8 cellular contexts compared by ENCODE assay signal in the genomic region with DNA sequence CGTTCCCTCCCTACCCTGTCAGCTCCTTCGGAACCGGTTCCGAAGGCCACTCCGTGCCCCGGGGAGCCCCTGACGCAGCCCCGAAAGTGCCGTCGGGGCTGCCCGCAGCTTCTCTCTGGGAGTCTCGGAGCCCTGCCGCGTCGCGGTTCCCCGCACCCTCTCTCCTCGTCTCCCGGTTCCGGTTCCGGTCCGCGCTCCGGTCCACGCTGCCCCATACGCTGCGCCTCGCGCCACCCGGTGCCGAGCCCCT. TPM values are rescaled to one million over a fixed set of nuclear protein-coding genes. Genes with fewer than 3 reads are reported as not detected.
DNase-seq lines count a peak whose midpoint lies in the region; ATAC-seq and TF ChIP-seq lines count a peak whose summit lies in the region.

No MANE protein-coding gene starts in this region.

- H3K36me3 Mint-ChIP-seq in T-cell (peaks cover 51% of the 10 kb centered on the region), type B pancreatic cell (peaks cover 31% of the 10 kb centered on the region)

- H3K27me3 ChIP-seq in dorsolateral prefrontal cortex (no peaks in the 10 kb centered on the region), mononuclear cell (ENCODE audit: insufficient read depth, low read length) (no peaks in the 10 kb centered on the region)

- peak overlapping the region; percentile 85 for H3K4me3 ChIP-seq in AG10803 (ENCODE audit: low read length)
- H3K4me3 ChIP-seq in dorsolateral prefrontal cortex, result peak overlapping the region; percentile 54 to 100 (median 98)
- peak overlapping the region; percentile 93 for H3K4me3 ChIP-seq in mononuclear cell (ENCODE audit: low read length)

- no peaks in the 10 kb centered on the region for H3K9me3 ChIP-seq in mononuclear cell (ENCODE audit: low read depth, low read length)

- POLR2A ChIA-PET in T-cell (lab: Charles Lee), result interaction anchor here (0.5 to 1.9 kb wide), 8 partner anchors 9 to 240 kb away, joined by 3 to 25 read pairs (median 8); a partner anchor contains a TSS

- ATAC-seq in GM21723 (IDR thresholded peaks at IDR 0.05; ENCODE audit: unreplicated experiment), result peak; percentile 15
- peak; percentile 5 to 19 (median 12) for ATAC-seq in T-cell (replicated peaks in 1 of 4)

- CTCF ChIA-PET in T-cell (lab: Charles Lee), result interaction anchor here (0.5 to 2.0 kb wide), 6 partner anchors 9 to 112 kb away, joined by 3 to 27 read pairs (median 6); a partner anchor contains a TSS

- H3K9me3 Mint-ChIP-seq in T-cell, result no peaks in the 10 kb centered on the region
- H3K9me3 Mint-ChIP-seq in type B pancreatic cell, result no peaks in the 10 kb centered on the region

- H3K4me1 ChIP-seq in mononuclear cell (ENCODE audit: insufficient read depth, low read length), result peaks cover 49% of the 10 kb centered on the region

- intact Hi-C loops in dorsolateral prefrontal cortex (cut with DNase I), result loop anchor here (1.0 to 5.0 kb wide), 4 partner anchors 10 to 106 kb away; a partner anchor contains a TSS

- DNase-seq in AG10803 (ENCODE audit: low read depth) (peak; percentile 29), T-cell (peak in 17 of 34 experiments; percentile 12 to 43 (median 24)), dorsolateral prefrontal cortex (peak in 5 of 10 donors; percentile 34 to 74 (median 37)), type B pancreatic cell (ENCODE audit: extremely low spot score, unreplicated experiment) (no peak), NCI-H1436 (lab: John Stamatoyannopoulos, UW) (no peak), NCI-H526 treated with DMSO at 0.1 percent for 48 hours (lab: John Stamatoyannopoulos, UW) (no peak)

- no peaks in the 10 kb centered on the region for H3K27me3 Mint-ChIP-seq in T-cell
- H3K27me3 Mint-ChIP-seq in type B pancreatic cell, result peaks cover 3% of the 10 kb centered on the region

- peak overlapping the region; percentile 69 to 99 (median 97) for H3K27ac ChIP-seq in dorsolateral prefrontal cortex

- peaks cover 55 to 58% (median 56%) of the 10 kb centered on the region in 3 donors for H3K4me1 Mint-ChIP-seq in T-cell
- H3K4me1 Mint-ChIP-seq in type B pancreatic cell (ENCODE audit: unreplicated experiment), result peaks cover 46% of the 10 kb centered on the region

- H3K27ac Mint-ChIP-seq in T-cell (peak overlapping the region; percentile 95 to 100), type B pancreatic cell (peak overlapping the region; percentile 100)

- no peak for TF ChIP-seq CTCF in AG10803 (conservative IDR thresholded peaks at IDR 0.05; ENCODE audit: low read length)
- no peak for TF ChIP-seq CTCF in dorsolateral prefrontal cortex (IDR thresholded peaks at IDR 0.05 in 54 of 56, conservative IDR thresholded peaks at IDR 0.05 in 2 of 56; ENCODE audit: low read depth in 1 of 56, partially characterized antibody in 56 of 56)
- TF ChIP-seq CTCF in type B pancreatic cell (conservative IDR thresholded peaks at IDR 0.05), result no peak

- H3K4me3 Mint-ChIP-seq in T-cell, result peak overlapping the region; percentile 86 to 97 (median 92)
- peak overlapping the region; percentile 94 for H3K4me3 Mint-ChIP-seq in type B pancreatic cell

RNA-seq across cellular contexts. Expression of a gene that starts 0.6 kb away (rescaled TPM):
- total RNA-seq in T-cell (100 to 1,000 TPM; 151 to 185 (median 184) TPM), dorsolateral prefrontal cortex (10 to 100 TPM; 39.4 to 85.0 (median 58.9) TPM), mononuclear cell (102 TPM), type B pancreatic cell (ENCODE audit: low replicate concordance) (148 and 152 TPM in 2 replicates)

RNA-seq across cellular contexts. Expression of a gene that starts 9.7 kb away (rescaled TPM):
- total RNA-seq in T-cell (10 to 100 TPM; 35.2 to 56.0 (median 42.9) TPM), dorsolateral prefrontal cortex (10 to 100 TPM; 11.6 to 30.9 (median 19.4) TPM), mononuclear cell (3.3 TPM), type B pancreatic cell (ENCODE audit: low replicate concordance) (15.0 and 22.1 TPM in 2 replicates)

RNA-seq across cellular contexts. Expression of a gene that starts 11.5 kb away (rescaled TPM):
- total RNA-seq in T-cell (100 to 1,000 TPM; 160 to 372 (median 328) TPM), dorsolateral prefrontal cortex (10 to 100 TPM; 19.0 to 72.1 (median 37.3) TPM), mononuclear cell (32.2 TPM), type B pancreatic cell (ENCODE audit: low replicate concordance) (46.0 and 76.0 TPM in 2 replicates)

RNA-seq across cellular contexts. Expression of a gene that starts 12.0 kb away (rescaled TPM):
- 1 to 10 TPM; 1.6 to 4.5 (median 3.5) TPM for total RNA-seq in T-cell
- total RNA-seq in dorsolateral prefrontal cortex, result 10 to 100 TPM; 11.3 to 68.7 (median 24.9) TPM
- 1.3 TPM for total RNA-seq in mononuclear cell
- total RNA-seq in type B pancreatic cell (ENCODE audit: low replicate concordance), result 1.4 and 1.8 TPM in 2 replicates

RNA-seq across cellular contexts. Expression of a gene that starts 20.7 kb away (rescaled TPM):
- total RNA-seq in T-cell (10 to 100 TPM; 59.0 to 94.5 (median 90.5) TPM), dorsolateral prefrontal cortex (10 to 100 TPM; 52.5 to 99.7 (median 70.4) TPM), mononuclear cell (15.7 TPM), type B pancreatic cell (ENCODE audit: low replicate concordance) (43.4 and 50.0 TPM in 2 replicates)
